ENCODE assay signal across 7 cellular contexts in the genomic region with DNA sequence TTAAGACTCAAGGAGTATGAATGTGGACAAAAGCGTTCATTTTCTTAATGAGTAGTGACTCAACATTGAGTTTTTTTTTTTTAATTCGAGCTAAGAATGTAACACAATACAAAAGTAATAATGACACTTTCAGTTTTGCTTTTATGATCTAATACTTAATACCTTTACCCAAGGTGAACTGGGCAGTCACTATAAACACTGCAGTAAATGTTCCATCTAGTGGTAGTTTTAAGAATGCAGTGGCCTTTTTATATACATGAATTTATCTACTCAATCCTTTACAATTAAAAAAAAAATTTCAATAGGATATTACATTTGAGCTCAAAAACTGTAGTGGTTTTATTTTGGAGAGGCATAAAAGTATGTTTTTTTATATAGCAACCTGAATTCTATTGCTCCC. TPM values are rescaled to one million over a fixed set of nuclear protein-coding genes. Genes with fewer than 3 reads are reported as not detected.
DNase-seq lines count a peak whose midpoint lies in the region; ATAC-seq and TF ChIP-seq lines count a peak whose summit lies in the region.

No MANE protein-coding gene starts in this region.

- no peaks in the 10 kb centered on the region for H3F3A ChIP-seq in GM23248 (ENCODE audit: insufficient read depth)

- TF ChIP-seq CTCF in GM10248 (IDR thresholded peaks at IDR 0.05; ENCODE audit: control extremely low read depth, extremely low read depth, low read depth, missing control alignments) (peak; percentile 18), RWPE2 (IDR thresholded peaks at IDR 0.05; ENCODE audit: poor library complexity, severe bottlenecking) (peak; percentile 50), fibroblast of pulmonary artery (IDR thresholded peaks at IDR 0.05; ENCODE audit: low read length, missing control alignments) (peak; percentile 44)

- ATAC-seq in RWPE2 (ENCODE audit: low read depth) (no peak), aorta (ENCODE audit: low FRiP score) (no peak)

- DNase-seq in GM10248 (ENCODE audit: extremely low spot score): no peak
- DNase-seq in GM23248: peak; percentile 20
- no peak for DNase-seq in RWPE2 (ENCODE audit: low spot score)
- peak; percentile 28 for DNase-seq in fibroblast of pulmonary artery (ENCODE audit: low read depth)
- DNase-seq in superior temporal gyrus (ENCODE audit: extremely low spot score): peak; percentile 30
- DNase-seq in head of caudate nucleus: no peak
- DNase-seq in aorta: no peak

- H3K9me3 ChIP-seq in GM23248 (ENCODE audit: low read depth) (no peaks in the 10 kb centered on the region), RWPE2 (ENCODE audit: severe bottlenecking) (no peaks in the 10 kb centered on the region), aorta (ENCODE audit: control insufficient read depth, low read length) (no peaks in the 10 kb centered on the region)

- 72 to 86% methylated on average over 2 of the region's 2 CpGs for WGBS in GM23248 (ENCODE audit: low coverage in 1 of 2, low lambda C conversion rate in 2 of 2, missing lambda C conversion rate in 2 of 2), 2 experiments
- WGBS in aorta, 2 donors: 43 to 47% methylated on average over 2 of the region's 2 CpGs

- POLR2A ChIA-PET in GM10248 (lab: Yijun Ruan, JAX): no interaction called here

- intact Hi-C loops in head of caudate nucleus (cut with DNase I): loop anchor here (10.0 kb wide), 1 partner anchor 104 kb away; no protein-coding TSS in a partner anchor
- intact Hi-C loops in aorta (cut with DNase I): loop anchor here (2.0 to 5.0 kb wide), 3 partner anchors 42 to 104 kb away; no protein-coding TSS in a partner anchor

- H3K4me1 ChIP-seq in GM23248 (ENCODE audit: insufficient read depth): no peaks in the 10 kb centered on the region
- H3K4me1 ChIP-seq in RWPE2 (ENCODE audit: insufficient read depth, poor library complexity, severe bottlenecking): peaks cover 11% of the 10 kb centered on the region
- H3K4me1 ChIP-seq in aorta (ENCODE audit: control insufficient read depth in 1 of 2, insufficient read depth in 2 of 2, low read length in 2 of 2): no peaks in the 10 kb centered on the region

- H3K4me3 ChIP-seq in GM23248 (no peak overlapping the region), RWPE2 (ENCODE audit: severe bottlenecking) (no peak overlapping the region), fibroblast of pulmonary artery (replicated peaks; ENCODE audit: low read depth, low read length) (no peak overlapping the region), aorta (ENCODE audit: low read length in 2 of 2) (no peak overlapping the region)

- H3K79me2 ChIP-seq in GM23248 (ENCODE audit: insufficient read depth): no peaks in the 10 kb centered on the region

- no peaks in the 10 kb centered on the region for H4K20me1 ChIP-seq in GM23248 (ENCODE audit: insufficient read depth)

- CTCF ChIA-PET in GM10248 (lab: Yijun Ruan, JAX): interaction anchor here (1.2 to 4.8 kb wide), 11 partner anchors 9 to 127 kb away, joined by 3 to 54 read pairs (median 6); a partner anchor contains a TSS

- H3K36me3 ChIP-seq in GM23248 (ENCODE audit: low read depth): no peaks in the 10 kb centered on the region
- H3K36me3 ChIP-seq in RWPE2 (ENCODE audit: low read depth): peaks cover 5% of the 10 kb centered on the region; the same call in 1 of the 2 replicates
- H3K36me3 ChIP-seq in aorta (ENCODE audit: control insufficient read depth in 1 of 2, insufficient read depth in 2 of 2, low read length in 1 of 2): no peaks in the 10 kb centered on the region

- no peak overlapping the region for H3K27ac ChIP-seq in GM23248
- no peak overlapping the region for H3K27ac ChIP-seq in RWPE2 (ENCODE audit: poor library complexity, severe bottlenecking)
- H3K27ac ChIP-seq in aorta (ENCODE audit: low read depth in 1 of 2, low read length in 2 of 2): no peak overlapping the region

- no peak overlapping the region for H3K4me2 ChIP-seq in GM23248 (ENCODE audit: unreplicated experiment)

- H2AFZ ChIP-seq in GM23248: no peak overlapping the region

- H3K27me3 ChIP-seq in GM23248 (replicated peaks; ENCODE audit: insufficient read depth) (no peaks in the 10 kb centered on the region), RWPE2 (ENCODE audit: insufficient read depth, poor library complexity, severe bottlenecking) (no peaks in the 10 kb centered on the region), aorta (ENCODE audit: control insufficient read depth in 1 of 2, insufficient read depth in 2 of 2, low read length in 1 of 2) (no peaks in the 10 kb centered on the region)

- in situ Hi-C loops in GM23248 (cut with MboI): no loop called here

- no peak overlapping the region for H3K9ac ChIP-seq in GM23248

- no peaks in the 10 kb centered on the region for H3K9me2 ChIP-seq in GM23248 (ENCODE audit: insufficient read depth)

RNA-seq across cellular contexts. Expression of a gene that starts 33.9 kb away (rescaled TPM):
- total RNA-seq in GM23248 (2014; rRNA removed; shearing (Covaris generic)): 7.0 and 8.7 TPM in 2 replicates
- polyA plus RNA-seq in GM23248 (2016; fragmentation: Nextera tagmentation; extraction: Ambion mirVana) (5.8 and 6.6 TPM in 2 replicates), aorta (10 to 100 TPM; 15.4 to 29.9 TPM)
- 100 to 1,000 TPM in 1 of 2 donors, 10 to 100 TPM in 1; 62.1 to 119 TPM for total RNA-seq in aorta

Comparison
In these comparisons a context has a peak if more than half of its experiments do, and no peak if none do; other contexts are left out.
1. DNase-seq: peak in GM23248 (single experiment), fibroblast of pulmonary artery (single experiment) and superior temporal gyrus (single experiment); none in GM10248 (single experiment), RWPE2 (single experiment), head of caudate nucleus (0 of 42) and aorta (0 of 2).
2. Peak in every context shown above with its lines, with median percentiles within 50 percentile points of each other: CTCF ChIP-seq.